Comparison of ENCODE assay signal across 23 cellular contexts in the genomic region with DNA sequence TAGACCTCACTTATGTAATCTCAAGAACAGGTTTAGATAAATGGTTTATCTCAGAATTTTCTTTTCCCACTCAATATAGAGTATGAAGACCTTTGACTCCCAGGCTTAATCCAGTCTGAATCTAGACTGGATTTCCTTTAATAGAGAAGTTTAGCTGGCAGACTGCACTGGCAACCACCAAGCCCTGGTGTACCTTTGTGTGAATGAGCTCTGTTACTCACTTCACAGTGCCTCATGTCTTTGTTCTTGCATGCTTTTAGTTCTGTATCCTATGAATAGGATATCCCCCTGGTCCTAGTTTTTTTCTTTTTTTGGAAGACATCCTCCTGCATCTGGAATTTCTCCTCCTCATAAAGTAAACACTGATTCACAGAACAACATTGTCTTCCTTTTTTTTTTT. TPM values are rescaled to one million over a fixed set of nuclear protein-coding genes. Genes with fewer than 3 reads are reported as not detected.
DNase-seq lines count a peak whose midpoint lies in the region; ATAC-seq, FAIRE-seq and TF ChIP-seq lines count a peak whose summit lies in the region.
"Had no signal": no experiment of that assay in that cellular context is flagged by ENCODE, and none has a peak within 500 bp of the region (broad histone marks: within the 10 kb centered on the region; RNA-seq: fewer than 3 reads in every experiment).

No MANE protein-coding gene starts in this region.

- TF ChIP-seq EP300 in HepG2 (IDR thresholded peaks at IDR 0.05; ENCODE audit: low read depth in 2 of 2, low read length in 2 of 2), result no peak
- TF ChIP-seq EP300 in HepG2 (CRISPR knock-in tag; IDR thresholded peaks at IDR 0.05; ENCODE audit: borderline replicate concordance), result no peak

- TF ChIP-seq POLR2A in right lobe of liver (IDR thresholded peaks at IDR 0.05) (no peak), HepG2 (IDR thresholded peaks at IDR 0.05; ENCODE audit: insufficient read depth in 1 of 2, low read depth in 2 of 2, low read length in 2 of 2) (no peak)

- H3K4me2 ChIP-seq in HepG2 (ENCODE audit: low read depth, low read length) (no peak overlapping the region), PC-3 (ENCODE audit: low read length) (no peak overlapping the region)
- H3K4me2 ChIP-seq: BLaER1 had no signal

- H3K36me3 ChIP-seq in right lobe of liver (peaks cover 0 to 25% (median 1%) of the 10 kb centered on the region in 4 donors), HepG2 (replicated peaks in 1 of 2; ENCODE audit: control insufficient read depth in 1 of 2, insufficient read depth in 2 of 2, low read length in 2 of 2) (peaks cover 0 to 28% of the 10 kb centered on the region in 2 experiments; a peak in 3 of 5 replicates), PC-3 (ENCODE audit: low read depth, low read length) (peaks cover 22% of the 10 kb centered on the region)

- H3K9ac ChIP-seq in HepG2 (ENCODE audit: insufficient read depth, low read depth, low read length) (no peak overlapping the region), PC-3 (ENCODE audit: low read length) (no peak overlapping the region)
- H3K9ac ChIP-seq: BLaER1, GM23248 had no signal

- H3K27ac ChIP-seq in right lobe of liver (no peak overlapping the region), HepG2 (ENCODE audit: extremely low read length, insufficient read depth, low read length) (no peak overlapping the region), PC-3 (ENCODE audit: low read length) (no peak overlapping the region)
- H3K27ac ChIP-seq: 22Rv1, BLaER1, C4-2B, GM23248 had no signal

- no peaks in the 10 kb centered on the region for H3K27me3 Mint-ChIP-seq in activated CD4-positive, alpha-beta T cell treated with anti-CD3 and anti-CD28 coated beads for 36 hours
- H3K27me3 Mint-ChIP-seq: B cell; CD4-positive, alpha-beta memory T cell had no signal

- DNase-seq in NCI-H82 (lab: John Stamatoyannopoulos, UW) (peak; percentile 0), NCI-H82 treated with DMSO at 0.1 percent for 48 hours (lab: John Stamatoyannopoulos, UW; ENCODE audit: unreplicated experiment) (no peak), right lobe of liver (no peak), HepG2 (ENCODE audit: low spot score) (no peak), PC-3 (peak; percentile 5), NCI-H69 (lab: John Stamatoyannopoulos, UW) (no peak)
- DNase-seq in activated CD4-positive, alpha-beta T cell treated with anti-CD3 and anti-CD28 coated beads for 36 hours, result no peak
- DNase-seq: Calu3; CD4-positive, alpha-beta memory T cell; COR-L47; DMS53; DMS79 treated with DMSO at 0.1 percent for 48 hours; GM23248; H7; HCEC 1CT had no signal

- POLR2A ChIA-PET in HepG2 (lab: Yijun Ruan, JAX), result no interaction called here
- POLR2A ChIA-PET in PC-3 (lab: Charles Lee; ENCODE audit: unreplicated experiment), result no interaction called here
- POLR2A ChIA-PET in activated CD4-positive, alpha-beta T cell treated with anti-CD3 and anti-CD28 coated beads for 36 hours (lab: Charles Lee), result interaction anchor here (0.6 kb wide), 1 partner anchor 884 kb away, joined by 3 read pairs; no protein-coding TSS in a partner anchor

- CTCF ChIA-PET in HepG2 (lab: Yijun Ruan, JAX; ENCODE audit: low intra/inter-chr PET ratio, low total read pairs) (no interaction called here), PC-3 (lab: Charles Lee) (no interaction called here)
- CTCF ChIA-PET in activated CD4-positive, alpha-beta T cell treated with anti-CD3 and anti-CD28 coated beads for 36 hours (lab: Charles Lee), result no interaction called here

- intact Hi-C loops in right lobe of liver (cut with DNase I) (no loop called here), HepG2 (cut with micrococcal nuclease; ENCODE audit: unreplicated experiment) (no loop called here), PC-3 (cut with micrococcal nuclease) (no loop called here)
- intact Hi-C loops in activated CD4-positive, alpha-beta T cell treated with anti-CD3 and anti-CD28 coated beads for 36 hours (cut with DNase I, micrococcal nuclease), result no loop called here

- peaks cover 51% of the 10 kb centered on the region for H3K36me3 Mint-ChIP-seq in activated CD4-positive, alpha-beta T cell treated with anti-CD3 and anti-CD28 coated beads for 36 hours (ENCODE audit: low read depth)

- no peaks in the 10 kb centered on the region for H3K9me3 ChIP-seq in right lobe of liver
- no peaks in the 10 kb centered on the region for H3K9me3 ChIP-seq in HepG2 (ENCODE audit: low read length)
- H3K9me3 ChIP-seq in PC-3 (ENCODE audit: low read length), result no peaks in the 10 kb centered on the region
- H3K9me3 ChIP-seq: BLaER1 had no signal

- TF ChIP-seq CTCF in right lobe of liver (IDR thresholded peaks at IDR 0.05) (no peak), HepG2 (CRISPR knock-in tag; IDR thresholded peaks at IDR 0.05) (no peak), PC-3 (conservative IDR thresholded peaks at IDR 0.05; ENCODE audit: low read depth, low read length) (no peak)

- no peaks in the 10 kb centered on the region for H3F3A ChIP-seq in PC-3 (ENCODE audit: low read length, unreplicated experiment)

- H3K4me1 ChIP-seq in right lobe of liver (peaks cover 0 to 23% (median 11%) of the 10 kb centered on the region in 4 donors), HepG2 (ENCODE audit: insufficient read depth, low read length) (no peaks in the 10 kb centered on the region), PC-3 (ENCODE audit: insufficient read depth, low read length) (no peaks in the 10 kb centered on the region)
- H3K4me1 ChIP-seq: BLaER1 had no signal

- ATAC-seq in right lobe of liver (peak in 3 of 4 donors; percentile 13 to 55 (median 28)), HepG2 (no peak), PC-3 (peak; percentile 64), HG03025 (IDR thresholded peaks at IDR 0.05; ENCODE audit: low FRiP score, unreplicated experiment) (no peak)
- no peak for ATAC-seq in activated CD4-positive, alpha-beta T cell treated with anti-CD3 and anti-CD28 coated beads for 36 hours

- H3K9me2 ChIP-seq in PC-3 (replicated peaks; ENCODE audit: low read length), result no peaks in the 10 kb centered on the region

- peaks cover 2% of the 10 kb centered on the region for H3K4me1 Mint-ChIP-seq in activated CD4-positive, alpha-beta T cell treated with anti-CD3 and anti-CD28 coated beads for 36 hours
- H3K4me1 Mint-ChIP-seq: B cell had no signal

- no peaks in the 10 kb centered on the region for H3K9me3 Mint-ChIP-seq in activated CD4-positive, alpha-beta T cell treated with anti-CD3 and anti-CD28 coated beads for 36 hours (ENCODE audit: low read depth)
- H3K9me3 Mint-ChIP-seq: CD4-positive, alpha-beta memory T cell had no signal

- H3K27me3 ChIP-seq in right lobe of liver (no peaks in the 10 kb centered on the region), HepG2 (ENCODE audit: control insufficient read depth in 1 of 2, insufficient read depth in 2 of 2, low read length in 2 of 2) (no peaks in the 10 kb centered on the region), PC-3 (ENCODE audit: low read length) (no peaks in the 10 kb centered on the region)
- H3K27me3 ChIP-seq: BLaER1 had no signal

- TF ChIP-seq RAD21 in HepG2 (CRISPR knock-in tag; IDR thresholded peaks at IDR 0.05), result no peak

- H2AFZ ChIP-seq in HepG2 (ENCODE audit: low read length) (no peak overlapping the region), PC-3 (ENCODE audit: low read length) (no peak overlapping the region)
- H2AFZ ChIP-seq: GM23248 had no signal

- BruUV-seq in HepG2 (replicated peaks; lab: Mats Ljungman, UMichigan) (no TSS peak), PC-3 (replicated peaks; lab: Mats Ljungman, UMichigan) (no TSS peak)

- no peak overlapping the region for H3K4me3 Mint-ChIP-seq in activated CD4-positive, alpha-beta T cell treated with anti-CD3 and anti-CD28 coated beads for 36 hours
- H3K4me3 Mint-ChIP-seq: B cell; CD4-positive, alpha-beta memory T cell had no signal

- no peak overlapping the region for H3K27ac Mint-ChIP-seq in activated CD4-positive, alpha-beta T cell treated with anti-CD3 and anti-CD28 coated beads for 36 hours
- H3K27ac Mint-ChIP-seq: B cell had no signal

- in situ Hi-C loops in HepG2 (cut with HindIII; ENCODE audit: extremely low pct_ligation_motif_present, low pct_unique_long_range_greater_than_20kb), result no loop called here

- FAIRE-seq in HepG2 (lab: Jason Lieb, UNC), result no peak
- FAIRE-seq: A204.1, GM12892, H1 had no signal

- H3K79me2 ChIP-seq in HepG2 (ENCODE audit: insufficient read depth, low read length) (no peaks in the 10 kb centered on the region), PC-3 (ENCODE audit: low read length) (no peaks in the 10 kb centered on the region)

- H3K4me3 ChIP-seq in right lobe of liver (no peak overlapping the region), HepG2 (replicated peaks in 1 of 3; ENCODE audit: insufficient read depth in 1 of 3, low read depth in 2 of 3, low read length in 3 of 3) (no peak overlapping the region), PC-3 (ENCODE audit: low read length) (no peak overlapping the region)
- H3K4me3 ChIP-seq: BLaER1, GM23248 had no signal

- no peaks in the 10 kb centered on the region for H4K20me1 ChIP-seq in HepG2 (ENCODE audit: insufficient read depth, low read length)
- H4K20me1 ChIP-seq in PC-3 (ENCODE audit: low read length), result no peaks in the 10 kb centered on the region
- H4K20me1 ChIP-seq: BLaER1 had no signal

RNA-seq across cellular contexts. Expression of a gene that starts 53.2 kb away (rescaled TPM):
- 1 to 10 TPM in 4 of 6 experiments, under 1 TPM in 2; 0.66 to 2.7 (median 1.3) TPM for total RNA-seq in right lobe of liver
- total RNA-seq in HepG2 (2016; rRNA removed; fragmentation: Illumina TruSeq; extraction: Trizol), result 0.95 and 1.4 TPM in 2 replicates
- total RNA-seq in HepG2 (2016; cell fraction: cytosol; rRNA removed; fragmentation: Illumina TruSeq; extraction: Trizol; ENCODE audit: low read depth), result 0.91 and 1.7 TPM in 2 replicates
- 0.58 and 0.73 TPM in 2 replicates for total RNA-seq in HepG2 (2016; cell fraction: insoluble cytoplasmic fraction; rRNA removed; fragmentation: Illumina TruSeq; extraction: Trizol)
- 1.9 and 2.2 TPM in 2 replicates for total RNA-seq in HepG2 (2016; cell fraction: membrane; rRNA removed; fragmentation: Illumina TruSeq; extraction: Trizol)
- total RNA-seq in HepG2 (2016; cell fraction: nucleus; rRNA removed; fragmentation: Illumina TruSeq; extraction: Trizol), result 1.3 and 2.3 TPM in 2 replicates
- polyA plus RNA-seq in HepG2 (2011; rRNA removed), result 1.7 and 2.2 TPM in 2 replicates
- polyA plus RNA-seq in HepG2 (2011; cell fraction: cytosol; rRNA removed), result 1.6 and 2.5 TPM in 2 replicates
- polyA plus RNA-seq in HepG2 (2011; cell fraction: nucleus; rRNA removed), result 2.4 and 2.7 TPM in 2 replicates
- polyA plus RNA-seq in HepG2 (2012), result 0.73 and 0.87 TPM in 2 replicates
- polyA plus RNA-seq in HepG2 (2016; cell fraction: cytosol; fragmentation: Illumina TruSeq; extraction: Trizol; ENCODE audit: low read depth), result 2.0 and 2.2 TPM in 2 replicates
- 0.76 and 1.8 TPM in 2 replicates for polyA plus RNA-seq in HepG2 (2016; cell fraction: insoluble cytoplasmic fraction; fragmentation: Illumina TruSeq; extraction: Trizol; ENCODE audit: low read depth)
- 1.1 and 1.5 TPM in 2 replicates for polyA plus RNA-seq in HepG2 (2016; cell fraction: membrane; fragmentation: Illumina TruSeq; extraction: Trizol; ENCODE audit: low read depth)
- 1.5 and 1.9 TPM in 2 replicates for polyA plus RNA-seq in HepG2 (2016; cell fraction: nucleus; fragmentation: Illumina TruSeq; extraction: Trizol; ENCODE audit: insufficient read depth, low read depth)
- polyA minus RNA-seq in HepG2 (2011; rRNA and poly(A)+ RNA removed; ENCODE audit: low replicate concordance), result 2.3 and 5.6 TPM in 2 replicates
- 1.2 and 2.8 TPM in 2 replicates for polyA minus RNA-seq in HepG2 (2011; cell fraction: cytosol; rRNA and poly(A)+ RNA removed)
- 1.5 and 2.4 TPM in 2 replicates for polyA minus RNA-seq in HepG2 (2011; cell fraction: nucleus; rRNA and poly(A)+ RNA removed)
- total RNA-seq in PC-3 (2014; rRNA removed), result 18.4 and 21.7 TPM in 2 replicates
- total RNA-seq in activated CD4-positive, alpha-beta T cell treated with anti-CD3 and anti-CD28 coated beads for 36 hours, result 10 to 100 TPM; 58.2 to 80.1 TPM

Comparison
In these comparisons a context has a peak if more than half of its experiments do, and no peak if none do; other contexts are left out.
1. DNase-seq: peak in NCI-H82 (single experiment) and PC-3 (single experiment); none in NCI-H82 treated with DMSO at 0.1 percent for 48 hours (single experiment), right lobe of liver (0 of 3), HepG2 (single experiment), NCI-H69 (single experiment) and activated CD4-positive, alpha-beta T cell treated with anti-CD3 and anti-CD28 coated beads for 36 hours (single experiment).
2. ATAC-seq: peak in right lobe of liver (3 of 4) and PC-3 (single experiment); none in HepG2 (single experiment), activated CD4-positive, alpha-beta T cell treated with anti-CD3 and anti-CD28 coated beads for 36 hours (single experiment) and HG03025 (single experiment).